In genomic region chr2:132773331-132773730, GRCh38 we compare ENCODE assay signal across 10 cellular contexts.
"Had no signal": no experiment of that assay in that cellular context is flagged by ENCODE, and none has a peak within 500 bp of the region (broad histone marks: within the 10 kb centered on the region; RNA-seq: fewer than 3 reads in every experiment).

No MANE protein-coding gene starts in this region.

- ATAC-seq: GM23338, HepG2 had no signal

- H3K4me2 ChIP-seq: GM23338, KMS-11 had no signal

- H3K9ac ChIP-seq: KMS-11 had no signal

- H3K27ac ChIP-seq: HL-60, KMS-11 had no signal

- DNase-seq: H9, HCEC 1CT, Karpas-422, KBM-7 had no signal

- H3K4me3 ChIP-seq: GM23338 had no signal

- H2AFZ ChIP-seq: GM23338 had no signal

- FAIRE-seq: H1, H54, HepG2 had no signal
